20 cellular contexts compared by ENCODE assay signal in the genomic region with DNA sequence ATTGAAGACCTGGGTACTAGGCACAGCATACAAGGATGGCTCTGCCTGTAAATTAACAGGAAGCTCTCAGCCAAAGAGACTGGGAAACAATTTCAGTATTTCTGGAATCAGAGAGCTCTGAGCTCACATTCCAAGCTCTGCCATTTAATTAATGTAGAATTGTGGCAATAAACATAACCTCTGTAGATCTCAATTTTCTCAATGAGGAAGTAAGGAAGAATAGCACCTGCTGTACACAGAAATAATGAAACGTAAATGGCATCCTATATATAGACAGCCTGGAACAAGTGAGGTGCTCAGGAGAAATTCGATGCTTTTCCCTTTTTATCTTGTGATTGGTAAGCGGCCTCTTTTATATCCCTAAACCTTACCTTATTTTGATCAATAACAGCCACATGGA.
DNase-seq lines count a peak whose midpoint lies in the region; ATAC-seq and TF ChIP-seq lines count a peak whose summit lies in the region.
"Had no signal": no experiment of that assay in that cellular context is flagged by ENCODE, and none has a peak within 500 bp of the region (broad histone marks: within the 10 kb centered on the region; RNA-seq: fewer than 3 reads in every experiment).

No MANE protein-coding gene starts in this region.

- H3K36me3 ChIP-seq in cardiac muscle cell = no peaks in the 10 kb centered on the region
- H3K36me3 ChIP-seq in GM23338 (ENCODE audit: insufficient read depth) = no peaks in the 10 kb centered on the region
- no peaks in the 10 kb centered on the region for H3K36me3 ChIP-seq in tibial artery
- H3K36me3 ChIP-seq: BLaER1 had no signal

- no peak overlapping the region for H3K4me2 ChIP-seq in GM23338
- H3K4me2 ChIP-seq: BLaER1 had no signal

- intact Hi-C loops in cardiac septum (cut with DNase I) = no loop called here
- intact Hi-C loops in left colon (cut with DNase I, micrococcal nuclease) = no loop called here
- intact Hi-C loops in tibial artery (cut with DNase I; ENCODE audit: low total_unique reads) = no loop called here
- intact Hi-C loops in activated CD4-positive, alpha-beta T cell treated with anti-CD3 and anti-CD28 coated beads for 36 hours (cut with DNase I, micrococcal nuclease) = no loop called here

- TF ChIP-seq CTCF in cardiac muscle cell (IDR thresholded peaks at IDR 0.05; ENCODE audit: low read depth, low read length) (no peak), GM23338 (conservative IDR thresholded peaks at IDR 0.05; ENCODE audit: low read depth in 2 of 2) (no peak), tibial artery (IDR thresholded peaks at IDR 0.05) (no peak)

- 0 out of 2 replicates have a peak, but pooled peaks cover 6% of the 10 kb centered on the region for H3K9me2 ChIP-seq in GM23338 (ENCODE audit: insufficient read depth)

- no peaks in the 10 kb centered on the region for H3K79me2 ChIP-seq in GM23338 (replicated peaks; ENCODE audit: insufficient read depth)

- no peaks in the 10 kb centered on the region for H3K27me3 Mint-ChIP-seq in GM23338 (ENCODE audit: insufficient read depth, low read depth, poor library complexity)
- peaks cover 6% of the 10 kb centered on the region for H3K27me3 Mint-ChIP-seq in activated CD4-positive, alpha-beta T cell treated with anti-CD3 and anti-CD28 coated beads for 36 hours
- H3K27me3 Mint-ChIP-seq: B cell had no signal

- H3K4me3 ChIP-seq in cardiac muscle cell = no peak overlapping the region
- H3K4me3 ChIP-seq in GM23338 = no peak overlapping the region
- no peak overlapping the region for H3K4me3 ChIP-seq in tibial artery
- H3K4me3 ChIP-seq: BLaER1, GM12878 had no signal

- H3K4me1 Mint-ChIP-seq in GM23338 = peaks cover 18% of the 10 kb centered on the region
- H3K4me1 Mint-ChIP-seq in activated CD4-positive, alpha-beta T cell treated with anti-CD3 and anti-CD28 coated beads for 36 hours = no peaks in the 10 kb centered on the region
- H3K4me1 Mint-ChIP-seq: B cell; CD4-positive, CD25-positive, alpha-beta regulatory T cell had no signal

- no peak overlapping the region for H3K27ac Mint-ChIP-seq in GM23338
- H3K27ac Mint-ChIP-seq in activated CD4-positive, alpha-beta T cell treated with anti-CD3 and anti-CD28 coated beads for 36 hours = no peak overlapping the region
- H3K27ac Mint-ChIP-seq: B cell; CD4-positive, CD25-positive, alpha-beta regulatory T cell; CD8-positive, alpha-beta T cell had no signal

- POLR2A ChIA-PET in activated CD4-positive, alpha-beta T cell treated with anti-CD3 and anti-CD28 coated beads for 36 hours (lab: Charles Lee) = no interaction called here

- no peaks in the 10 kb centered on the region for H3K27me3 ChIP-seq in cardiac muscle cell
- H3K27me3 ChIP-seq in GM23338 (ENCODE audit: insufficient read depth) = no peaks in the 10 kb centered on the region
- H3K27me3 ChIP-seq in tibial artery = no peaks in the 10 kb centered on the region
- H3K27me3 ChIP-seq: BLaER1 had no signal

- H2AFZ ChIP-seq in GM23338 = 0 out of 2 replicates have a peak overlapping the region, but pooled peaks have one; percentile 5

- H3K36me3 Mint-ChIP-seq in GM23338 (ENCODE audit: low read depth) = no peaks in the 10 kb centered on the region
- no peaks in the 10 kb centered on the region for H3K36me3 Mint-ChIP-seq in activated CD4-positive, alpha-beta T cell treated with anti-CD3 and anti-CD28 coated beads for 36 hours (ENCODE audit: low read depth)
- H3K36me3 Mint-ChIP-seq: CD4-positive, CD25-positive, alpha-beta regulatory T cell; CD8-positive, alpha-beta T cell had no signal

- no peak overlapping the region for H3K4me3 Mint-ChIP-seq in GM23338
- H3K4me3 Mint-ChIP-seq in activated CD4-positive, alpha-beta T cell treated with anti-CD3 and anti-CD28 coated beads for 36 hours = no peak overlapping the region
- H3K4me3 Mint-ChIP-seq: B cell; CD4-positive, CD25-positive, alpha-beta regulatory T cell; CD8-positive, alpha-beta T cell had no signal

- H4K20me1 ChIP-seq in GM23338 (replicated peaks; ENCODE audit: insufficient read depth) = no peaks in the 10 kb centered on the region
- H4K20me1 ChIP-seq: BLaER1 had no signal

- H3K9me3 Mint-ChIP-seq in GM23338 = no peaks in the 10 kb centered on the region; the same call in 2 of the 3 replicates
- no peaks in the 10 kb centered on the region for H3K9me3 Mint-ChIP-seq in activated CD4-positive, alpha-beta T cell treated with anti-CD3 and anti-CD28 coated beads for 36 hours (ENCODE audit: low read depth)
- H3K9me3 Mint-ChIP-seq: CD8-positive, alpha-beta T cell had no signal

- H3F3A ChIP-seq in GM23338 (replicated peaks; ENCODE audit: low read depth) = no peaks in the 10 kb centered on the region

- H3K27ac ChIP-seq in cardiac muscle cell = peak overlapping the region; percentile 31
- no peak overlapping the region for H3K27ac ChIP-seq in GM23338 (ENCODE audit: low read depth)
- no peak overlapping the region for H3K27ac ChIP-seq in tibial artery
- H3K27ac ChIP-seq: BLaER1, C4-2B had no signal

- DNase-seq in cardiac muscle cell (ENCODE audit: low read depth in 1 of 2, low spot score in 1 of 2) = no peak
- no peak for DNase-seq in cardiac septum (ENCODE audit: low spot score)
- no peak for DNase-seq in GM23338 (ENCODE audit: low spot score)
- DNase-seq in left colon = no peak
- no peak for DNase-seq in tibial artery
- no peak for DNase-seq in activated CD4-positive, alpha-beta T cell treated with anti-CD3 and anti-CD28 coated beads for 36 hours
- DNase-seq: Caco-2; CD4-positive, CD25-positive, alpha-beta regulatory T cell; CD8-positive, alpha-beta T cell; DMS153; DND-41; EL; GDM1; H7; HCEC 1CT had no signal

- H3K4me1 ChIP-seq in cardiac muscle cell (ENCODE audit: low read depth) (peaks cover 41% of the 10 kb centered on the region), GM23338 (ENCODE audit: insufficient read depth) (peaks cover 9% of the 10 kb centered on the region; the same call in 1 of the 2 replicates), tibial artery (peaks cover 0 to 47% (median 16%) of the 10 kb centered on the region in 4 donors)

- ATAC-seq in GM23338 = no peak
- ATAC-seq in left colon = peak; percentile 88
- ATAC-seq in HG03095 (IDR thresholded peaks at IDR 0.05; ENCODE audit: unreplicated experiment) = no peak
- ATAC-seq in activated CD4-positive, alpha-beta T cell treated with anti-CD3 and anti-CD28 coated beads for 36 hours = no peak
- ATAC-seq: CD8-positive, alpha-beta T cell; GM12878 had no signal

- CTCF ChIA-PET in activated CD4-positive, alpha-beta T cell treated with anti-CD3 and anti-CD28 coated beads for 36 hours (lab: Charles Lee) = no interaction called here

- H3K9me3 ChIP-seq in cardiac muscle cell (ENCODE audit: low read depth) (no peaks in the 10 kb centered on the region), tibial artery (no peaks in the 10 kb centered on the region)
- H3K9me3 ChIP-seq: BLaER1, Caco-2 had no signal

TF ChIP-seq in GM23338, 12 proteins besides CTCF, POLR2A, EP300 and RAD21:
- TF ChIP-seq CREB1 (CRISPR knock-in tag; IDR thresholded peaks at IDR 0.05; ENCODE audit: low read depth) = no peak
